Comparison of ENCODE assay signal across 16 cellular contexts in the genomic region with DNA sequence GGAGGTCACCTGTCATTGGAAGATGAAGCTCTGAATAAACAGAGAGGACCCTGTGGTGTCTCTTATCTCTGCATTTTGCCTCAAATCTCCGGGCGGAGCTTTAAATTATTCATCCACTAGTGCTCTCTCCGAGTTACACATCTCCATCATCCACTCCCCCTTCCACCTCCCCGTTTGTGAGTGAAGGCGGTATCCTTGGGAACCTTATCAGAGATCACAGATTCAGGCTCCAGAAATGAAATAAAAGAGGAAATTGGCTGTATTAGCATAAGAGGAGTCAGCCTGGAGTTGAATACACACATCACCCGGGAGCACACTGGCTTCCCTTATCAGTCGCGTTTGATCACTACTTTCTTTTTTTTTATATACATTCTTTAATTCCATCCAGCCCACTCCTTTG.
"Had no signal": no experiment of that assay in that cellular context is flagged by ENCODE, and none has a peak within 500 bp of the region (broad histone marks: within the 10 kb centered on the region; RNA-seq: fewer than 3 reads in every experiment).

No MANE protein-coding gene starts in this region.

- H3K27ac Mint-ChIP-seq: activated naive CD4-positive, alpha-beta T cell treated with anti-CD3 and anti-CD28 coated beads for 36 hours; activated T-helper 2 cell treated with anti-CD3 and anti-CD28 coated beads, Interferon-gamma antibody, Interleukin-2, Interleukin-4, amounts not matched to agents 10 μg/mL and 5 μg/mL and 100 μg/mL, durations not matched to agents 14 hours and 24 hours and 36 hours; endodermal cell; memory B cell; nephron progenitor cell; stimulated activated naive CD8-positive, alpha-beta T cell treated with anti-CD3 and anti-CD28 coated beads, Interleukin-15, Interleukin-2, amounts not matched to agents 100 ng/mL and 50 ng/mL, for 24 hours had no signal

- H3K9me3 ChIP-seq: psoas muscle, right lobe of liver, suprapubic skin had no signal

- H3K9me3 Mint-ChIP-seq: activated naive CD4-positive, alpha-beta T cell treated with anti-CD3 and anti-CD28 coated beads for 36 hours; activated T-helper 2 cell treated with anti-CD3 and anti-CD28 coated beads, Interferon-gamma antibody, Interleukin-2, Interleukin-4, amounts not matched to agents 10 μg/mL and 5 μg/mL and 100 μg/mL, durations not matched to agents 14 hours and 24 hours and 36 hours; endodermal cell; nephron progenitor cell; stimulated activated naive CD8-positive, alpha-beta T cell treated with anti-CD3 and anti-CD28 coated beads, Interleukin-15, Interleukin-2, amounts not matched to agents 100 ng/mL and 50 ng/mL, for 24 hours had no signal

- H3K4me3 Mint-ChIP-seq: activated naive CD4-positive, alpha-beta T cell treated with anti-CD3 and anti-CD28 coated beads for 36 hours; endodermal cell; memory B cell; nephron progenitor cell; stimulated activated naive CD8-positive, alpha-beta T cell treated with anti-CD3 and anti-CD28 coated beads, Interleukin-15, Interleukin-2, amounts not matched to agents 100 ng/mL and 50 ng/mL, for 24 hours had no signal

- H3K4me1 ChIP-seq: psoas muscle, right lobe of liver, suprapubic skin had no signal

- H3K27me3 ChIP-seq: right lobe of liver had no signal

- H3K36me3 Mint-ChIP-seq: memory B cell had no signal

- H3K36me3 ChIP-seq: right lobe of liver, suprapubic skin had no signal

- H3K4me1 Mint-ChIP-seq: endodermal cell, memory B cell had no signal

- H3K4me3 ChIP-seq: psoas muscle, right lobe of liver, suprapubic skin had no signal

- ATAC-seq: esophagus mucosa, left ventricle myocardium superior, psoas muscle, right lobe of liver had no signal

- H3K27ac ChIP-seq: psoas muscle, right lobe of liver, suprapubic skin had no signal

- FAIRE-seq: kidney had no signal

- DNase-seq: activated CD4-positive, alpha-beta T cell treated with anti-CD3 and anti-CD28 coated beads, Interleukin-2, amount 50 U/mL, for 4 hours; activated CD4-positive, CD25-positive, alpha-beta regulatory T cell treated with anti-CD3 and anti-CD28 coated beads, Interleukin-2, amount 50 U/mL, for 72 hours; activated naive CD4-positive, alpha-beta T cell treated with anti-CD3 and anti-CD28 coated beads for 36 hours; endodermal cell; hypothalamus; kidney; left ventricle myocardium superior; nephron progenitor cell; psoas muscle; right lobe of liver; trophoblast cell had no signal
